ENCODE assay signal across 9 cellular contexts in the genomic region with DNA sequence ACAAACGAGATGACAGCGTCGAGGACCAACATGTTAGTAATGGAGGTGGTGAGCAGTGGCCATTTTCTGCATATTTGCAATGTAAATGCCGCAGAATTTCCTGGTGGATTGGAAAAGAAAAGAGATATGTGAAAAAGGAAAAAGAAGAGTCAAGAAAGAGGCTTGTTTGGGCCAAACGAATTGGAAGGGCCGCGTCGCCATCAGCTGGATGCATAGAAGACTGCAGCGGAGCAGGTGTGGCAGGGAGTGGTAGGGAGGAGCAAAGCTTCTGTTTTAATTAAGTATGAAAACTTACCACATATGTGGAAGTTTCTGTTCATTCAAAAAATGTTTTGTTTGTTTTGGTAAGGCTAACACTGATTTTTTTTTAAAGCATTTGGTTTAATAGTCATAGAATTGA.
DNase-seq lines count a peak whose midpoint lies in the region; ATAC-seq, FAIRE-seq and TF ChIP-seq lines count a peak whose summit lies in the region.
"Had no signal": no experiment of that assay in that cellular context is flagged by ENCODE, and none has a peak within 500 bp of the region (broad histone marks: within the 10 kb centered on the region; RNA-seq: fewer than 3 reads in every experiment).

No MANE protein-coding gene starts in this region.

- WGBS in heart right ventricle, 2 donors, result 46 to 53% methylated on average over 9 of the region's 9 CpGs

- FAIRE-seq in GM12892 (lab: Jason Lieb, UNC), result no peak

- intact Hi-C loops in heart right ventricle (cut with DNase I) (no loop called here), cardiac septum (cut with DNase I) (no loop called here), upper lobe of right lung (cut with DNase I) (no loop called here)

- H3K4me3 ChIP-seq in heart right ventricle (no peak overlapping the region), epithelial cell of proximal tubule (ENCODE audit: low read depth, low read length) (no peak overlapping the region), upper lobe of right lung (no peak overlapping the region)
- H3K4me3 ChIP-seq: transverse colon had no signal

- peak in 6 of 9 donors; percentile 12 to 43 (median 25) for TF ChIP-seq CTCF in heart right ventricle (IDR thresholded peaks at IDR 0.05)
- peak; percentile 16 for TF ChIP-seq CTCF in epithelial cell of proximal tubule (conservative IDR thresholded peaks at IDR 0.05; ENCODE audit: low read depth, low read length)
- peak; percentile 20 for TF ChIP-seq CTCF in upper lobe of right lung (IDR thresholded peaks at IDR 0.05)

- H3K36me3 ChIP-seq in heart right ventricle (no peaks in the 10 kb centered on the region), upper lobe of right lung (no peaks in the 10 kb centered on the region)
- H3K36me3 ChIP-seq: transverse colon had no signal

- H3K27ac ChIP-seq in heart right ventricle, result no peak overlapping the region
- no peak overlapping the region for H3K27ac ChIP-seq in upper lobe of right lung
- H3K27ac ChIP-seq: transverse colon had no signal

- no peaks in the 10 kb centered on the region for H3K9me3 ChIP-seq in heart right ventricle
- H3K9me3 ChIP-seq in upper lobe of right lung, result no peaks in the 10 kb centered on the region
- H3K9me3 ChIP-seq: transverse colon had no signal

- DNase-seq in heart right ventricle, result peak; percentile 4 to 17
- DNase-seq in cardiac septum (ENCODE audit: low spot score), result no peak
- peak; percentile 3 for DNase-seq in NOMO-1 treated with DMSO at 0.1 percent for 48 hours (lab: John Stamatoyannopoulos, UW; ENCODE audit: unreplicated experiment)
- DNase-seq in epithelial cell of proximal tubule (ENCODE audit: low read depth), result no peak
- peak; percentile 38 for DNase-seq in upper lobe of right lung
- DNase-seq in GM12892 (ENCODE audit: insufficient read length), result no peak
- DNase-seq: transverse colon had no signal

- ATAC-seq in heart right ventricle, result no peak
- no peak for ATAC-seq in upper lobe of right lung
- no peak for ATAC-seq in HG03521 (IDR thresholded peaks at IDR 0.05; ENCODE audit: unreplicated experiment)
- no peak for ATAC-seq in HG03097 (IDR thresholded peaks at IDR 0.05; ENCODE audit: low FRiP score, unreplicated experiment)

- TF ChIP-seq POLR2A in GM12892 (IDR thresholded peaks at IDR 0.05; ENCODE audit: low read depth, low read length), result no peak

- no peaks in the 10 kb centered on the region for H3K4me1 ChIP-seq in heart right ventricle
- no peaks in the 10 kb centered on the region for H3K4me1 ChIP-seq in upper lobe of right lung
- H3K4me1 ChIP-seq: transverse colon had no signal

- H3K27me3 ChIP-seq in heart right ventricle (no peaks in the 10 kb centered on the region), upper lobe of right lung (no peaks in the 10 kb centered on the region)
- H3K27me3 ChIP-seq: transverse colon had no signal

Comparison
In these comparisons a context has a peak if more than half of its experiments do, and no peak if none do; other contexts are left out.
1. DNase-seq: peak in heart right ventricle (2 of 2), NOMO-1 treated with DMSO at 0.1 percent for 48 hours (single experiment) and upper lobe of right lung (single experiment); none in cardiac septum (single experiment), epithelial cell of proximal tubule (single experiment) and GM12892 (single experiment).
2. Peak in every context shown above with its lines, with median percentiles within 50 percentile points of each other: CTCF ChIP-seq.